In genomic region chr3:157494581-157495281, GRCh38 we compare ENCODE assay signal across 19 cellular contexts. TPM values are rescaled to one million over a fixed set of nuclear protein-coding genes. Genes with fewer than 3 reads are reported as not detected.
DNase-seq lines count a peak whose midpoint lies in the region; ATAC-seq and TF ChIP-seq lines count a peak whose summit lies in the region.
"Had no signal": no experiment of that assay in that cellular context is flagged by ENCODE, and none has a peak within 500 bp of the region (broad histone marks: within the 10 kb centered on the region; RNA-seq: fewer than 3 reads in every experiment).

No MANE protein-coding gene starts in this region.

- H3K4me3 ChIP-seq in SK-N-SH (ENCODE audit: low read depth in 2 of 2, low read length in 1 of 2), result no peak overlapping the region
- H3K4me3 ChIP-seq in astrocyte of the spinal cord (ENCODE audit: low read depth, low read length), result no peak overlapping the region
- H3K4me3 ChIP-seq: body of pancreas had no signal

- H3K27me3 ChIP-seq in SK-N-SH (ENCODE audit: insufficient read depth), result no peaks in the 10 kb centered on the region
- H3K27me3 ChIP-seq: body of pancreas had no signal

- 71% methylated on average over 3 of the region's 3 CpGs for WGBS in SK-N-SH (ENCODE audit: low lambda C conversion rate)

- in situ Hi-C loops in astrocyte of the spinal cord (cut with HindIII; ENCODE audit: low sequenced_read_pairs), result no loop called here

- CTCF ChIA-PET in SK-N-SH (lab: Yijun Ruan, JAX), result interaction anchor here (1.0 to 10.7 kb wide), 3 partner anchors 8 to 295 kb away, joined by 3 to 142 read pairs (median 4); partner anchors contain the start of gene VEPH1

- POLR2A ChIA-PET in SK-N-SH (lab: Yijun Ruan, JAX), result no interaction called here

- ATAC-seq in SK-N-SH treated with all-trans-retinoic acid at 6 μM for 48 hours, result no peak; the same call in 2 of the 3 replicates
- no peak for ATAC-seq in GM21367 (IDR thresholded peaks at IDR 0.05; ENCODE audit: unreplicated experiment)
- ATAC-seq: activated T-helper 17 cell treated with anti-CD3 and anti-CD28 coated beads, Interleukin-2, amount 50 U/mL, for 72 hours; body of pancreas; effector memory CD8-positive, alpha-beta T cell; T-cell had no signal

- peak; percentile 15 to 72; a peak in 2 of 4 replicates for TF ChIP-seq EP300 in SK-N-SH (IDR thresholded peaks at IDR 0.05; ENCODE audit: borderline replicate concordance in 1 of 2, low read depth in 1 of 2, low read length in 1 of 2)

- H3F3A ChIP-seq in SK-N-SH (replicated peaks; ENCODE audit: insufficient read depth), result peaks cover 16% of the 10 kb centered on the region

- H3K9ac ChIP-seq in SK-N-SH, result no peak overlapping the region

- peak overlapping the region; percentile 22 to 63; a peak in 3 of 4 replicates for H3K27ac ChIP-seq in SK-N-SH (ENCODE audit: low read depth in 2 of 2, low read length in 1 of 2)
- H3K27ac ChIP-seq: body of pancreas had no signal

- no peaks in the 10 kb centered on the region for H4K20me1 ChIP-seq in SK-N-SH (ENCODE audit: insufficient read depth)

- peaks cover 4 to 21% of the 10 kb centered on the region in 2 experiments for H3K4me1 ChIP-seq in SK-N-SH (ENCODE audit: control insufficient read depth in 1 of 2, insufficient read depth in 2 of 2, low read depth in 1 of 2, low read length in 1 of 2)

- H3K36me3 ChIP-seq in SK-N-SH (replicated peaks in 1 of 2; ENCODE audit: control insufficient read depth in 1 of 2, insufficient read depth in 2 of 2, low read length in 1 of 2), result no peaks in the 10 kb centered on the region

- no peak for TF ChIP-seq CTCF in SK-N-SH (IDR thresholded peaks at IDR 0.05)
- TF ChIP-seq CTCF in astrocyte of the spinal cord (IDR thresholded peaks at IDR 0.05; ENCODE audit: low read depth, low read length), result no peak

- H3K9me2 ChIP-seq in SK-N-SH, result no peaks in the 10 kb centered on the region

- DNase-seq in SK-N-SH (no peak), NCI-H226 (peak; percentile 52), astrocyte of the spinal cord (ENCODE audit: low read depth, low spot score) (peak; percentile 38), cortex of kidney (lab: John Stamatoyannopoulos, UW) (no peak), CD1c-positive myeloid dendritic cell (ENCODE audit: extremely low spot score) (no peak), kidney glomerular epithelial cell (lab: John Stamatoyannopoulos, UW) (no peak)
- DNase-seq: ACHN; activated CD4-positive, alpha-beta T cell treated with anti-CD3 and anti-CD28 coated beads, Interleukin-2, amount 10 ng/mL, durations not matched to agents 24 days and 14 days; body of pancreas; DND-41; effector memory CD8-positive, alpha-beta T cell; islet precursor cell; OCI-M1; posterior cingulate gyrus; stimulated activated CD8-positive, alpha-beta memory T cell treated with anti-CD3 and anti-CD28 coated beads, Interleukin-4, amount 100 ng/mL, for 48 hours; T-cell had no signal

- no peaks in the 10 kb centered on the region for H3K79me2 ChIP-seq in SK-N-SH (ENCODE audit: insufficient read depth)

- H3K9me3 ChIP-seq in SK-N-SH, result no peaks in the 10 kb centered on the region
- H3K9me3 ChIP-seq: body of pancreas had no signal

- no peak overlapping the region for H2AFZ ChIP-seq in SK-N-SH (ENCODE audit: low read depth)

- peak overlapping the region; percentile 21 for H3K4me2 ChIP-seq in SK-N-SH

- no peak for TF ChIP-seq RAD21 in SK-N-SH (IDR thresholded peaks at IDR 0.05; ENCODE audit: low read length)

TF ChIP-seq in SK-N-SH, 30 proteins besides CTCF, POLR2A, EP300 and RAD21:
- peak; percentile 38; the same call in 1 of the 2 replicates for TF ChIP-seq RXRA (IDR thresholded peaks at IDR 0.05; ENCODE audit: borderline replicate concordance, low read depth)
- TF ChIP-seq SIN3A (IDR thresholded peaks at IDR 0.05; ENCODE audit: borderline replicate concordance, low read depth, low read length), result no peak
- peak; percentile 54; the same call in 1 of the 2 replicates for TF ChIP-seq PBX3 (IDR thresholded peaks at IDR 0.05)
- TF ChIP-seq TCF12 (IDR thresholded peaks at IDR 0.05), result peak; percentile 59
- TF ChIP-seq NFIC (IDR thresholded peaks at IDR 0.05; ENCODE audit: borderline replicate concordance), result peak; percentile 34
- no peak for TF ChIP-seq MEF2A (IDR thresholded peaks at IDR 0.05; ENCODE audit: borderline replicate concordance, low read depth)
- peak; percentile 28; the same call in 1 of the 2 replicates for TF ChIP-seq JUND (IDR thresholded peaks at IDR 0.05)
- peak; percentile 62; the same call in 1 of the 2 replicates for TF ChIP-seq TEAD4 (IDR thresholded peaks at IDR 0.05; ENCODE audit: borderline replicate concordance, insufficient read depth)
TF ChIP-seq in SK-N-SH: peak in this region for 6.

TF ChIP-seq in SK-N-SH treated with all-trans-retinoic acid at 6 μM for 48 hours, 23 proteins besides CTCF, POLR2A, EP300 and RAD21 (continues in another document):
- TF ChIP-seq TSHZ2 (CRISPR knock-in tag; IDR thresholded peaks at IDR 0.05), result no peak
- no peak for TF ChIP-seq ZC3H10 (CRISPR knock-in tag; IDR thresholded peaks at IDR 0.05)
- TF ChIP-seq CSDC2 (CRISPR knock-in tag; IDR thresholded peaks at IDR 0.05), result no peak
- TF ChIP-seq POU6F1 (CRISPR knock-in tag; IDR thresholded peaks at IDR 0.05; ENCODE audit: borderline replicate concordance, low read depth), result no peak
- no peak for TF ChIP-seq CREB5 (CRISPR knock-in tag; IDR thresholded peaks at IDR 0.05; ENCODE audit: low read depth)
- no peak for TF ChIP-seq ISL1 (CRISPR knock-in tag; IDR thresholded peaks at IDR 0.05)
- TF ChIP-seq GLIS3 (CRISPR knock-in tag; IDR thresholded peaks at IDR 0.05), result no peak
- no peak for TF ChIP-seq ZFP3 (CRISPR knock-in tag; IDR thresholded peaks at IDR 0.05)
- TF ChIP-seq ZNF565 (CRISPR knock-in tag; conservative IDR thresholded peaks at IDR 0.05; ENCODE audit: low read depth), result no peak
- TF ChIP-seq TCF4 (CRISPR knock-in tag; IDR thresholded peaks at IDR 0.05; ENCODE audit: borderline replicate concordance), result no peak
- TF ChIP-seq ARNTL (CRISPR knock-in tag; IDR thresholded peaks at IDR 0.05; ENCODE audit: borderline replicate concordance, low read depth), result no peak

RNA-seq across cellular contexts. Expression of gene VEPH1, which starts 8.5 kb away (rescaled TPM):
- 6.0 and 11.3 TPM in 2 replicates for polyA plus RNA-seq in SK-N-SH (2012; rRNA removed)
- polyA plus RNA-seq in SK-N-SH (2012; cell fraction: cytosol; rRNA removed), result 8.7 and 9.8 TPM in 2 replicates
- polyA plus RNA-seq in SK-N-SH (2012; cell fraction: nucleus; rRNA removed), result 6.1 and 11.5 TPM in 2 replicates

RNA-seq across cellular contexts. Expression of gene PTX3, which starts 58.1 kb away (rescaled TPM):
- polyA plus RNA-seq in SK-N-SH (2012; rRNA removed), result 208 and 248 TPM in 2 replicates
- polyA plus RNA-seq in SK-N-SH (2012; cell fraction: cytosol; rRNA removed), result 213 and 251 TPM in 2 replicates
- 108 and 152 TPM in 2 replicates for polyA plus RNA-seq in SK-N-SH (2012; cell fraction: nucleus; rRNA removed)

Comparison
In these comparisons a context has a peak if more than half of its experiments do, and no peak if none do; other contexts are left out.
1. DNase-seq: peak in NCI-H226 (single experiment) and astrocyte of the spinal cord (single experiment); none in SK-N-SH (single experiment), cortex of kidney (single experiment), CD1c-positive myeloid dendritic cell (single experiment) and kidney glomerular epithelial cell (single experiment).